14 cellular contexts compared by ENCODE assay signal in the genomic region with DNA sequence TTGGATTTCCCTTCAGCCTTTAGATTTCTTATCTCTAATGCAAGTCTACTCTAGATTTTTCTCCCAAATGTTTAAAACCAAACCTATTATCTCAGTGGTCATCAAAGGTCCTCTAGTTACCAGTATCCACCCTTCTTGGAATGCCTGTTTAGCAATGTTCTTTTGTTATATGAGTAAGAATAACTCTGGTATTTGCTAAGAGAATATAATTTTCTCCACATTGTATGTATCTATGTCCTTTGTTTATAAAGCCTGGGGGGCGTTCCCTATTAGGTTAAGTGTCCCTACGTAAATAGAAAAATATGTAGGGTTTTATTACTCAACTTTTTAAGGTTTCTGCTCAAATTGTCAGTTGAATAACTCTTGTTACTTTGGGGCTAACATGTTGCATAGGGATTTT.
DNase-seq lines count a peak whose midpoint lies in the region; ATAC-seq and TF ChIP-seq lines count a peak whose summit lies in the region.
"Had no signal": no experiment of that assay in that cellular context is flagged by ENCODE, and none has a peak within 500 bp of the region (broad histone marks: within the 10 kb centered on the region; RNA-seq: fewer than 3 reads in every experiment).

No MANE protein-coding gene starts in this region.

- no peak overlapping the region for H3K9ac ChIP-seq in adipocyte (ENCODE audit: low read length)

- no peaks in the 10 kb centered on the region for H3K9me3 ChIP-seq in adipocyte (ENCODE audit: control insufficient read depth, low read length)

- H3K27me3 ChIP-seq in adipocyte (replicated peaks; ENCODE audit: control insufficient read depth, insufficient read depth, low read length), result no peaks in the 10 kb centered on the region

- ATAC-seq in HG02885 (IDR thresholded peaks at IDR 0.05; ENCODE audit: poor library complexity, unreplicated experiment) (no peak), GM19035 (IDR thresholded peaks at IDR 0.05; ENCODE audit: unreplicated experiment) (no peak)

- peak; percentile 5 for DNase-seq in GM03348 (ENCODE audit: low spot score)
- peak; percentile 79 for DNase-seq in adipocyte (ENCODE audit: low read depth)
- peak; percentile 14 for DNase-seq in fibroblast of the conjunctiva (ENCODE audit: low read depth)
- no peak for DNase-seq in NCI-H146 treated with DMSO at 0.1 percent for 48 hours (lab: John Stamatoyannopoulos, UW; ENCODE audit: unreplicated experiment)
- no peak for DNase-seq in NOMO-1 treated with DMSO at 0.1 percent for 48 hours (lab: John Stamatoyannopoulos, UW; ENCODE audit: unreplicated experiment)
- DNase-seq: C1 segment of cervical spinal cord, KG1, NCI-H1436, NCI-H2081, NCI-H510A, NCI-H774 had no signal

- 0 out of 2 replicates have a peak overlapping the region, but pooled peaks have one; percentile 0 for H3K27ac ChIP-seq in 22Rv1

- TF ChIP-seq CTCF in 22Rv1 (IDR thresholded peaks at IDR 0.05), result no peak

- peaks cover 4% of the 10 kb centered on the region for H3K36me3 ChIP-seq in adipocyte (ENCODE audit: control insufficient read depth, insufficient read depth, low read length, severe bottlenecking)

- peaks cover 21% of the 10 kb centered on the region for H3K4me1 ChIP-seq in adipocyte (ENCODE audit: control insufficient read depth, insufficient read depth, low read length)

- H3K4me3 ChIP-seq in adipocyte (ENCODE audit: low read length), result no peak overlapping the region

Comparison
In these comparisons a context has a peak if more than half of its experiments do, and no peak if none do; other contexts are left out.
1. DNase-seq: peak in GM03348 (single experiment), adipocyte (single experiment) and fibroblast of the conjunctiva (single experiment); none in NCI-H146 treated with DMSO at 0.1 percent for 48 hours (single experiment) and NOMO-1 treated with DMSO at 0.1 percent for 48 hours (single experiment).